Comparison of ENCODE assay signal across 9 cellular contexts in the genomic region with DNA sequence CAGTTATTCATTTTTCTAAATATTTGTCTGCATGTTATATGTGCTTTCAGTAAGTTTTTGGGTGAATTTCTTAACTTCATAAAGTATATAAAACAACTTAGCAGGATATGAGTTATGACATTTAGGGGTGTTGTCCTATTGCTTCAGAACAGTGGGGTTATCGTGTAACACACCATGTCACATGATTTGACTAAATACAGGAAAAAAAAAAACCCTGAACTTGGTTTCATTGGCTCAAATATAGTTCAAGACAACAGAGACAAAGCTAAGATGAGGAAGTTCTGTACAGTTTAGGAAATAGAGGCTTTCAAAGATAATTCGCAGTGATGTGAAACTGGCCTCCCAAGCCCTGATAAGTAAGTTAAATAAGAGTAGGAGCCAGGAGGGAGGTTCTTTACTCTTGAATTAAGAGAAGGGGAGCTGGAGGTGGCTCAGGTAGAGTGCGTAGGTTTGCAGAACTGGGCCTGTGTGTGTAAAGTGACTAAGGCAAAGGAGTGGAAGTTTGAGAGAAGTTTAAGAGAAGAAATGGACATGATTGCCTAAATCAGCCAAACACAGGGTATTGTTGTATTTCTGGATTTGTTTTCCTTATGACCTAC. TPM values are rescaled to one million over a fixed set of nuclear protein-coding genes. Genes with fewer than 3 reads are reported as not detected.
DNase-seq lines count a peak whose midpoint lies in the region; ATAC-seq, FAIRE-seq and TF ChIP-seq lines count a peak whose summit lies in the region.
"Had no signal": no experiment of that assay in that cellular context is flagged by ENCODE, and none has a peak within 500 bp of the region (broad histone marks: within the 10 kb centered on the region; RNA-seq: fewer than 3 reads in every experiment).

No MANE protein-coding gene starts in this region.

- no peaks in the 10 kb centered on the region for H3K36me3 ChIP-seq in RWPE2 (ENCODE audit: low read depth)
- no peaks in the 10 kb centered on the region for H3K36me3 ChIP-seq in sigmoid colon
- no peaks in the 10 kb centered on the region for H3K36me3 ChIP-seq in H7 (replicated peaks; ENCODE audit: control insufficient read depth, insufficient read depth, low read length)
- H3K36me3 ChIP-seq in small intestine (ENCODE audit: control insufficient read depth in 2 of 2, insufficient read depth in 2 of 2, low read length in 2 of 2) = no peaks in the 10 kb centered on the region

- no peak for TF ChIP-seq CTCF in RWPE2 (IDR thresholded peaks at IDR 0.05; ENCODE audit: poor library complexity, severe bottlenecking)
- no peak for TF ChIP-seq CTCF in fibroblast of the aortic adventitia (IDR thresholded peaks at IDR 0.05; ENCODE audit: insufficient read depth, low read length)
- TF ChIP-seq CTCF in sigmoid colon (IDR thresholded peaks at IDR 0.05) = no peak

- peak overlapping the region; percentile 85 for H3K27ac ChIP-seq in RWPE2 (ENCODE audit: poor library complexity, severe bottlenecking)
- peak overlapping the region; percentile 70 to 84 (median 77) for H3K27ac ChIP-seq in sigmoid colon
- H3K27ac ChIP-seq in small intestine (ENCODE audit: low read depth in 1 of 2, low read length in 1 of 2) = peak overlapping the region in 1 of 2 donors; percentile 28

- 36 to 46% methylated on average over 3 of the region's 3 CpGs for WGBS in sigmoid colon, 2 donors
- 46 to 72% (median 55%) methylated on average over 3 of the region's 3 CpGs for WGBS in small intestine, 3 donors

- CTCF ChIA-PET in activated CD8-positive, alpha-beta memory T cell treated with anti-CD3 and anti-CD28 coated beads, Interleukin-2, amount 10 ng/mL, durations not matched to agents 7 days and 5 days (lab: Charles Lee) = interaction anchor here (1.3 kb wide), 1 partner anchor 48 kb away, joined by 4 read pairs; no protein-coding TSS in a partner anchor

- H3K4me1 ChIP-seq in RWPE2 (ENCODE audit: insufficient read depth, poor library complexity, severe bottlenecking) = peaks cover 60% of the 10 kb centered on the region
- peaks cover 0 to 87% (median 74%) of the 10 kb centered on the region in 4 donors for H3K4me1 ChIP-seq in sigmoid colon
- peaks cover 0 to 10% of the 10 kb centered on the region in 2 donors for H3K4me1 ChIP-seq in small intestine (ENCODE audit: control insufficient read depth in 2 of 2, insufficient read depth in 1 of 2, low read depth in 1 of 2, low read length in 1 of 2)

- H3K27me3 ChIP-seq in RWPE2 (ENCODE audit: insufficient read depth, poor library complexity, severe bottlenecking) (no peaks in the 10 kb centered on the region), sigmoid colon (no peaks in the 10 kb centered on the region), H7 (ENCODE audit: control insufficient read depth, insufficient read depth, low read length) (no peaks in the 10 kb centered on the region), small intestine (ENCODE audit: control insufficient read depth in 2 of 2, insufficient read depth in 2 of 2, low read length in 2 of 2) (no peaks in the 10 kb centered on the region)

- H3K4me3 Mint-ChIP-seq in activated CD8-positive, alpha-beta memory T cell treated with anti-CD3 and anti-CD28 coated beads, Interleukin-2, amount 10 ng/mL, durations not matched to agents 7 days and 5 days = no peak overlapping the region

- H3K4me3 ChIP-seq in RWPE2 (ENCODE audit: severe bottlenecking) (no peak overlapping the region), fibroblast of the aortic adventitia (ENCODE audit: low read depth, low read length) (no peak overlapping the region), sigmoid colon (peak overlapping the region in 1 of 4 donors; percentile 8), H7 (ENCODE audit: insufficient read depth, low read depth, low read length) (no peak overlapping the region), small intestine (ENCODE audit: low read depth in 1 of 2, low read length in 2 of 2) (no peak overlapping the region)

- peaks cover 38% of the 10 kb centered on the region for H3K4me1 Mint-ChIP-seq in activated CD8-positive, alpha-beta memory T cell treated with anti-CD3 and anti-CD28 coated beads, Interleukin-2, amount 10 ng/mL, durations not matched to agents 7 days and 5 days

- H3K36me3 Mint-ChIP-seq in activated CD8-positive, alpha-beta memory T cell treated with anti-CD3 and anti-CD28 coated beads, Interleukin-2, amount 10 ng/mL, durations not matched to agents 7 days and 5 days = no peaks in the 10 kb centered on the region

- intact Hi-C loops in sigmoid colon (cut with DNase I) = no loop called here

- H3K9me3 ChIP-seq in RWPE2 (ENCODE audit: severe bottlenecking) (no peaks in the 10 kb centered on the region), sigmoid colon (no peaks in the 10 kb centered on the region), small intestine (ENCODE audit: control insufficient read depth, low read depth) (no peaks in the 10 kb centered on the region)

- no peak overlapping the region for H3K27ac Mint-ChIP-seq in activated CD8-positive, alpha-beta memory T cell treated with anti-CD3 and anti-CD28 coated beads, Interleukin-2, amount 10 ng/mL, durations not matched to agents 7 days and 5 days

- DNase-seq in RWPE2 (ENCODE audit: low spot score) (no peak), fibroblast of the aortic adventitia (ENCODE audit: low read depth) (peak; percentile 55), sigmoid colon (no peak), H7 (no peak), small intestine (no peak)
- no peak for DNase-seq in activated CD8-positive, alpha-beta memory T cell treated with anti-CD3 and anti-CD28 coated beads, Interleukin-2, amount 10 ng/mL, durations not matched to agents 7 days and 5 days
- DNase-seq: NCI-H510A treated with DMSO at 0.1 percent for 48 hours had no signal

- ATAC-seq in GM21390 (IDR thresholded peaks at IDR 0.05; ENCODE audit: unreplicated experiment) (peak; percentile 35), RWPE2 (ENCODE audit: low read depth) (peak; percentile 30), HG03159 (IDR thresholded peaks at IDR 0.05; ENCODE audit: unreplicated experiment) (no peak)
- no peak for ATAC-seq in activated CD8-positive, alpha-beta memory T cell treated with anti-CD3 and anti-CD28 coated beads, Interleukin-2, amount 10 ng/mL, durations not matched to agents 7 days and 5 days

- no peak for TF ChIP-seq POLR2A in sigmoid colon (IDR thresholded peaks at IDR 0.05)

- FAIRE-seq in small intestine (lab: Jason Lieb, UNC) = no peak

- no peaks in the 10 kb centered on the region for H3K9me3 Mint-ChIP-seq in activated CD8-positive, alpha-beta memory T cell treated with anti-CD3 and anti-CD28 coated beads, Interleukin-2, amount 10 ng/mL, durations not matched to agents 7 days and 5 days (ENCODE audit: low read depth)

- no peaks in the 10 kb centered on the region for H3K27me3 Mint-ChIP-seq in activated CD8-positive, alpha-beta memory T cell treated with anti-CD3 and anti-CD28 coated beads, Interleukin-2, amount 10 ng/mL, durations not matched to agents 7 days and 5 days

- no peak for TF ChIP-seq EP300 in sigmoid colon (IDR thresholded peaks at IDR 0.05)

RNA-seq across cellular contexts. Expression of gene LIMS1, which starts 53.9 kb away (rescaled TPM):
- total RNA-seq in fibroblast of the aortic adventitia (ENCODE audit: low replicate concordance) (66.6 and 91.2 TPM in 2 replicates), sigmoid colon (100 to 1,000 TPM in 1 of 4 donors, 10 to 100 TPM in 3; 65.3 to 185 (median 82.1) TPM)
- polyA plus RNA-seq in sigmoid colon (10 to 100 TPM; 16.2 to 22.5 (median 17.3) TPM), small intestine (10 to 100 TPM in 2 of 3 donors, 1 to 10 TPM in 1; 8.3 to 22.2 (median 21.3) TPM)
- total RNA-seq in activated CD8-positive, alpha-beta memory T cell treated with anti-CD3 and anti-CD28 coated beads, Interleukin-2, amount 10 ng/mL, durations not matched to agents 7 days and 5 days = 10 to 100 TPM; 57.2 to 58.2 TPM
- total RNA-seq in H7 (2014; rRNA removed; shearing (Covaris generic)) = 53.7 and 58.1 TPM in 2 replicates

Comparison
In these comparisons a context has a peak if more than half of its experiments do, and no peak if none do; other contexts are left out.
1. ATAC-seq: peak in GM21390 (single experiment) and RWPE2 (single experiment); none in HG03159 (single experiment) and activated CD8-positive, alpha-beta memory T cell treated with anti-CD3 and anti-CD28 coated beads, Interleukin-2, amount 10 ng/mL, durations not matched to agents 7 days and 5 days (single experiment).